In the genomic region with DNA sequence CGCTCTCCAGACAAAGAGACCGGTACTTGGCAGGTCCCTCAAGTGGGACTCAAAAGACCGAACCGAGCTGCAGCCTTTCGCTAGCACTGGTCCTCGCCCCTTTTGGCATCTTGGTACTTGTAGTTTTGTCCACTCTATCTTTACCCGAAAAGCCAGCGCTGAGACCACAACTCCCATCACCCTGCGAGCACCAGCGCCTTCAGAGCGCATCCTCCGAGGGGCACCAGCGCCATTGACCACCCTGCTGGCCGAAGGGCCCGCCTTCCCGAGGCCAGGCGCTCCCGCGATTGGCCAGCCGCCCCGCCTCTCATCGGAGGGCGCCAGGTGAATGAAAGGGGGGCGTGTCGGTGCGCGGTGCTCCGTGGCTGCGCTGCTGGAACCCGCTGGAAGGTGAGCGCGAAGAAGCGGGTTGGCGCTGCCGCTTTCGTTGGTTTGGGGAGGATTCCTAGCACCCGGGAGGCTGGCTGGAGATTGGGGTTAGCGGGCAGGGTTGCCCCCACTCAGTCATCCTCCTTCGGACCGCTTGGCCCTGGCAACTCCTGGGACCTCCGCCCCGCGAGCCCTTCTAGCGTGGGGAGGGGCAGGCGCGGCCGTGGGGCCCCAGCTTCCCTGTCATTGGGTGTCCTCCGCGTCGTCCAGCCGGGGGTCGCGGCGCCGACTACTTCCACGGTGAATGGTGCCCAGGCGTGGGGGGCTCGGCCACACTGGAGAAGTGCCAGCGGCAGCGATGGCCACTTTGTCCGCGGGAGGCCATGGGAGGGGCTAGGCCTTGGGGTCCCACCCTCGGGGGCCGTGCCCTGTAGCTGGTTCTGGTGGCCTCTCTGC, we compare ENCODE assay signal across 9 cellular contexts. TPM values are rescaled to one million over a fixed set of nuclear protein-coding genes. Genes with fewer than 3 reads are reported as not detected.
A peak's percentile ranks its signal among the peaks of the same experiment; 100 is the strongest.
DNase-seq lines count a peak whose midpoint lies in the region; ATAC-seq and TF ChIP-seq lines count a peak whose summit lies in the region.
"Had no signal": no experiment of that assay in that cellular context is flagged by ENCODE, and none has a peak within 500 bp of the region (broad histone marks: within the 10 kb centered on the region; RNA-seq: fewer than 3 reads in every experiment).

TSS of gene ZBTB8B (plus strand) at position 357 of the 825 bp plus-strand sequence. CDS start 5,553 bp downstream, outside the sequence.

- peaks cover 2% of the 10 kb centered on the region for H3K27me3 ChIP-seq in mammary epithelial cell (ENCODE audit: insufficient read depth, low read length)
- H3K27me3 ChIP-seq in iPS-15b (ENCODE audit: control insufficient read depth, insufficient read depth, low read length): peaks cover 6% of the 10 kb centered on the region

- no peaks in the 10 kb centered on the region for H4K20me1 ChIP-seq in mammary epithelial cell (ENCODE audit: insufficient read depth, low read length)

- DNase-seq in AG08396 (ENCODE audit: low spot score) (peak; percentile 65), HuH-7 (ENCODE audit: low spot score) (peak; percentile 45), SK-N-MC (ENCODE audit: low read depth, low spot score) (no peak), mammary epithelial cell (peak; percentile 70), retinal pigment epithelial cell (ENCODE audit: low read depth) (peak; percentile 59)

- H3K27ac ChIP-seq in SK-N-MC (no peak within 1 kb of the TSS), mammary epithelial cell (ENCODE audit: insufficient read depth, low read depth, low read length) (no peak within 1 kb of the TSS)
- H3K27ac ChIP-seq: neutrophil had no signal

- peaks cover 16% of the 10 kb centered on the region for H3K4me1 ChIP-seq in mammary epithelial cell (ENCODE audit: insufficient read depth, low read length)
- H3K4me1 ChIP-seq in iPS-15b (ENCODE audit: control insufficient read depth, insufficient read depth, low read length): peaks cover 2% of the 10 kb centered on the region

- H3K36me3 ChIP-seq in SK-N-MC (ENCODE audit: insufficient read depth, low read length) (no peaks in the 10 kb centered on the region), mammary epithelial cell (ENCODE audit: insufficient read depth, low read length) (no peaks in the 10 kb centered on the region), iPS-15b (ENCODE audit: control insufficient read depth, insufficient read depth, low read length) (no peaks in the 10 kb centered on the region)
- H3K36me3 ChIP-seq: neutrophil had no signal

- H3K9me3 ChIP-seq in SK-N-MC (ENCODE audit: low read depth, low read length) (no peaks in the 10 kb centered on the region), mammary epithelial cell (replicated peaks; ENCODE audit: insufficient read depth, low read length) (no peaks in the 10 kb centered on the region), iPS-15b (ENCODE audit: control insufficient read depth, insufficient read depth, low read length) (no peaks in the 10 kb centered on the region)
- H3K9me3 ChIP-seq: neutrophil had no signal

- in situ Hi-C loops in mammary epithelial cell (cut with MboI; ENCODE audit: low sequenced_read_pairs in 2 of 2): no loop called here

- CTCF ChIA-PET in mammary epithelial cell (lab: Charles Lee; ENCODE audit: low non-redundant PET): no interaction called here

- peak within 1 kb of the TSS; percentile 90 for H2AFZ ChIP-seq in mammary epithelial cell (ENCODE audit: low read depth, low read length)

- intact Hi-C loops in mammary epithelial cell (cut with micrococcal nuclease): no loop called here

- H3K4me3 ChIP-seq in SK-N-MC (peak within 1 kb of the TSS; percentile 62), mammary epithelial cell (replicated peaks in 1 of 3; ENCODE audit: insufficient read depth in 1 of 3, low read depth in 2 of 3, low read length in 3 of 3) (peak within 1 kb of the TSS; percentile 39 to 61 (median 55)), iPS-15b (ENCODE audit: low read depth, low read length) (peak within 1 kb of the TSS; percentile 92), retinal pigment epithelial cell (ENCODE audit: low read length) (peak within 1 kb of the TSS; percentile 75)

- dilution Hi-C loops in mammary epithelial cell (cut with HindIII; ENCODE audit: low sequenced_read_pairs): loop anchor here (5.0 kb wide), 1 partner anchor 58 kb away; no protein-coding TSS in a partner anchor

- ATAC-seq in HG03521 (IDR thresholded peaks at IDR 0.05; ENCODE audit: unreplicated experiment) (no peak), GM21360 (IDR thresholded peaks at IDR 0.05; ENCODE audit: unreplicated experiment) (no peak)

- peak within 1 kb of the TSS; percentile 100 for H3K4me2 ChIP-seq in mammary epithelial cell (ENCODE audit: insufficient read depth, low read depth, low read length)

- no TSS peak for BruUV-seq in mammary epithelial cell (replicated peaks; lab: Mats Ljungman, UMichigan)

- H3K9ac ChIP-seq in SK-N-MC (ENCODE audit: insufficient read length) (no peak within 1 kb of the TSS), mammary epithelial cell (ENCODE audit: insufficient read depth, low read length) (no peak within 1 kb of the TSS), iPS-15b (ENCODE audit: low read depth, low read length) (peak within 1 kb of the TSS; percentile 54)

- no peak for TF ChIP-seq CTCF in mammary epithelial cell (conservative IDR thresholded peaks at IDR 0.05 in 1 of 2, IDR thresholded peaks at IDR 0.05 in 1 of 2; ENCODE audit: extremely low read depth in 1 of 2, insufficient read depth in 1 of 2, low read depth in 1 of 2, low read length in 2 of 2)
- peak; percentile 2 for TF ChIP-seq CTCF in retinal pigment epithelial cell (conservative IDR thresholded peaks at IDR 0.05; ENCODE audit: low read depth, low read length)

- H3K79me2 ChIP-seq in mammary epithelial cell (ENCODE audit: insufficient read depth, low read length): no peaks in the 10 kb centered on the region

- 2% methylated on average over 30 of the region's 64 CpGs for WGBS in mammary epithelial cell (ENCODE audit: low coverage, missing lambda C conversion rate)

RNA-seq across cellular contexts. Expression of gene ZBTB8B, which starts in this region (rescaled TPM):
- under 1 TPM in 1 of 2 donors, not detected in 1; under 0.01 TPM for total RNA-seq in mammary epithelial cell
- 0.01 TPM for polyA plus RNA-seq in mammary epithelial cell
- polyA minus RNA-seq in mammary epithelial cell: not detected

Comparison
In these comparisons a context has a peak if more than half of its experiments do, and no peak if none do; other contexts are left out.
1. Peak in DNase-seq, H3K4me3 ChIP-seq and H3K4me2 ChIP-seq in mammary epithelial cell; RNA of the gene not detected or under 1 TPM.